ENCODE assay signal across 19 cellular contexts in the genomic region with DNA sequence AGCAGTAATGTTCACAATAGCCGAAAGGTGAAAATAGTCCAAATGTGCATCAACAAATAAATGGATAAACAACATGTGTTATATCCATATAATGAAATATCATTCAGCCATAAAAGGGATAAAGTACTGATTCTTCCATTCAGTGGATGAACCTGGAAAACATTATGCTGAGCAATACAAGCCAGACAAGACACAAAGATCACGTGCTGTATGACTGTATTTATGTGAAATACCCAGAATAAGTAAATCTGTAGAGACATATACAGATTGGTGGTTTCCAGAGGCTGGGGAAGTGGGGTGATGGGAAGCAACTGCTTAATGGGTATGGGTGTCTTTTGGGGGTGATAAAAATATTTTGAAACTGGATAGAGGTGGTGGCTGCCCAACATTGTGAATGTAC. TPM values are rescaled to one million over a fixed set of nuclear protein-coding genes. Genes with fewer than 3 reads are reported as not detected.
DNase-seq lines count a peak whose midpoint lies in the region; ATAC-seq, FAIRE-seq and TF ChIP-seq lines count a peak whose summit lies in the region.
"Had no signal": no experiment of that assay in that cellular context is flagged by ENCODE, and none has a peak within 500 bp of the region (broad histone marks: within the 10 kb centered on the region; RNA-seq: fewer than 3 reads in every experiment).

No MANE protein-coding gene starts in this region.

- POLR2A ChIA-PET in K562 (lab: Yijun Ruan, JAX): no interaction called here
- POLR2A ChIA-PET in SK-N-SH (lab: Yijun Ruan, JAX): no interaction called here

- TF ChIP-seq EP300 in K562 (IDR thresholded peaks at IDR 0.05; ENCODE audit: low read length): no peak
- TF ChIP-seq EP300 in SK-N-SH (IDR thresholded peaks at IDR 0.05; ENCODE audit: borderline replicate concordance in 1 of 2, low read depth in 1 of 2, low read length in 1 of 2): no peak

- H3F3A ChIP-seq in SK-N-SH (replicated peaks; ENCODE audit: insufficient read depth): peaks cover 4% of the 10 kb centered on the region

- H3K4me2 ChIP-seq in K562 (ENCODE audit: insufficient read depth, low read length) (no peak overlapping the region), SK-N-SH (no peak overlapping the region)

- intact Hi-C loops in K562 (cut with micrococcal nuclease): loop anchor here (1.0 to 10.0 kb wide), 5 partner anchors 9 to 472 kb away; a partner anchor contains a TSS

- H3K79me2 ChIP-seq in K562 (ENCODE audit: control insufficient read depth, insufficient read depth, low read length) (no peaks in the 10 kb centered on the region), SK-N-SH (ENCODE audit: insufficient read depth) (no peaks in the 10 kb centered on the region)

- TF ChIP-seq RAD21 in K562 (CRISPR knock-in tag; conservative IDR thresholded peaks at IDR 0.05 in 1 of 2, IDR thresholded peaks at IDR 0.05 in 1 of 2) (no peak), SK-N-SH (IDR thresholded peaks at IDR 0.05; ENCODE audit: low read length) (no peak)

- H3K27me3 ChIP-seq in K562 (ENCODE audit: control insufficient read depth in 2 of 2, insufficient read depth in 2 of 2, low read length in 2 of 2) (no peaks in the 10 kb centered on the region; a peak in 1 of 5 replicates), SK-N-SH (ENCODE audit: insufficient read depth) (no peaks in the 10 kb centered on the region)
- H3K27me3 ChIP-seq: ascending aorta, gastrocnemius medialis, SJSA1 had no signal

- 28% methylated on average over 2 of the region's 2 CpGs for WGBS in K562 (ENCODE audit: insufficient coverage, low coverage, missing lambda C conversion rate)
- 63% methylated on average over 2 of the region's 2 CpGs for WGBS in SK-N-SH (ENCODE audit: low lambda C conversion rate)

- H3K9me2 ChIP-seq in SK-N-SH: no peaks in the 10 kb centered on the region

- H3K4me3 ChIP-seq in AG10803 (ENCODE audit: low read length): no peak overlapping the region
- no peak overlapping the region for H3K4me3 ChIP-seq in K562
- H3K4me3 ChIP-seq in SK-N-SH (ENCODE audit: low read depth in 2 of 2, low read length in 1 of 2): no peak overlapping the region
- H3K4me3 ChIP-seq: ascending aorta, SJSA1 had no signal

- H3K4me1 ChIP-seq in K562 (replicated peaks in 1 of 2; ENCODE audit: control insufficient read depth in 2 of 2, insufficient read depth in 2 of 2, low read length in 2 of 2): peaks cover 26 to 47% of the 10 kb centered on the region in 2 experiments
- H3K4me1 ChIP-seq in SK-N-SH (ENCODE audit: control insufficient read depth in 1 of 2, insufficient read depth in 2 of 2, low read depth in 1 of 2, low read length in 1 of 2): peaks cover 0 to 48% of the 10 kb centered on the region in 2 experiments; a peak in 2 of 4 replicates
- H3K4me1 ChIP-seq: ascending aorta had no signal

- in situ Hi-C loops in K562 (cut with MboI): loop anchor here (5.0 to 10.0 kb wide), 3 partner anchors 130 to 372 kb away; no protein-coding TSS in a partner anchor

- CTCF ChIA-PET in K562 (lab: Yijun Ruan, JAX; ENCODE audit: low intra/inter-chr PET ratio): interaction anchor here (0.6 to 6.9 kb wide), 8 partner anchors 22 to 415 kb away, joined by 3 to 77 read pairs (median 6); a partner anchor contains a TSS
- CTCF ChIA-PET in SK-N-SH (lab: Yijun Ruan, JAX): interaction anchor here (1.0 to 11.4 kb wide), 6 partner anchors 15 to 342 kb away, joined by 3 to 297 read pairs (median 4); a partner anchor contains a TSS

- H2AFZ ChIP-seq in K562 (ENCODE audit: low read depth, low read length) (no peak overlapping the region), SK-N-SH (ENCODE audit: low read depth) (no peak overlapping the region)

- no peak for FAIRE-seq in K562 (lab: Jason Lieb, UNC)
- FAIRE-seq: HTR-8/SVneo had no signal

- TF ChIP-seq CTCF in AG10803 (conservative IDR thresholded peaks at IDR 0.05; ENCODE audit: low read length): no peak
- no peak for TF ChIP-seq CTCF in K562 (IDR thresholded peaks at IDR 0.05 in 2 of 3, conservative IDR thresholded peaks at IDR 0.05 in 1 of 3; ENCODE audit: insufficient read depth in 2 of 3, low read depth in 1 of 3, low read length in 3 of 3)
- TF ChIP-seq CTCF in SK-N-SH (IDR thresholded peaks at IDR 0.05): no peak

- H3K36me3 ChIP-seq in K562 (ENCODE audit: control insufficient read depth, insufficient read depth, low read length): no peaks in the 10 kb centered on the region
- no peaks in the 10 kb centered on the region for H3K36me3 ChIP-seq in SK-N-SH (replicated peaks in 1 of 2; ENCODE audit: control insufficient read depth in 1 of 2, insufficient read depth in 2 of 2, low read length in 1 of 2)
- H3K36me3 ChIP-seq: ascending aorta, gastrocnemius medialis, SJSA1 had no signal

- H3K9me1 ChIP-seq in K562 (ENCODE audit: control insufficient read depth, insufficient read depth, low read length): no peaks in the 10 kb centered on the region

- ATAC-seq in K562 (no peak), GM21423 (IDR thresholded peaks at IDR 0.05; ENCODE audit: unreplicated experiment) (no peak)

- peak; percentile 42 for DNase-seq in AG10803 (ENCODE audit: low read depth)
- peak; percentile 19 for DNase-seq in HCEC 1CT
- DNase-seq in K562 (ENCODE audit: extremely low read depth in 1 of 4, low spot score in 3 of 4): no peak
- no peak for DNase-seq in SK-N-SH
- DNase-seq in NCI-H510A (lab: John Stamatoyannopoulos, UW): no peak
- DNase-seq: DMS79 had no signal

- no peak for TF ChIP-seq POLR2A in K562 (conservative IDR thresholded peaks at IDR 0.05)

- H4K20me1 ChIP-seq in K562 (replicated peaks; ENCODE audit: control insufficient read depth, insufficient read depth, low read length): no peaks in the 10 kb centered on the region
- no peaks in the 10 kb centered on the region for H4K20me1 ChIP-seq in SK-N-SH (ENCODE audit: insufficient read depth)

- H3K9ac ChIP-seq in K562 (ENCODE audit: insufficient read depth in 1 of 2, low read depth in 2 of 2, low read length in 2 of 2) (no peak overlapping the region), SK-N-SH (no peak overlapping the region)

- BruUV-seq in K562 (replicated peaks; lab: Mats Ljungman, UMichigan): no TSS peak

- H3K27ac ChIP-seq in K562 (ENCODE audit: extremely low read depth, low read depth, low read length) (no peak overlapping the region), SK-N-SH (ENCODE audit: low read depth in 2 of 2, low read length in 1 of 2) (no peak overlapping the region)
- H3K27ac ChIP-seq: ascending aorta, coronary artery, gastrocnemius medialis, SJSA1 had no signal

- H3K9me3 ChIP-seq in K562 (replicated peaks; ENCODE audit: control insufficient read depth, insufficient read depth, low read depth, low read length) (no peaks in the 10 kb centered on the region; the same call in 1 of the 2 replicates), SK-N-SH (no peaks in the 10 kb centered on the region)
- H3K9me3 ChIP-seq: ascending aorta, gastrocnemius medialis, SJSA1 had no signal

RNA-seq across cellular contexts. Expression of a gene that starts 13.3 kb away (rescaled TPM):
- total RNA-seq in K562 (2011; cell fraction: chromatin; rRNA removed; ENCODE audit: low replicate concordance): 32.6 and 57.2 TPM in 2 replicates
- total RNA-seq in K562 (2011; cell fraction: nucleolus; rRNA removed): 42.2 and 42.5 TPM in 2 replicates
- total RNA-seq in K562 (2011; cell fraction: nucleoplasm; rRNA removed): 35.5 and 39.5 TPM in 2 replicates
- 18.8 and 26.8 TPM in 2 replicates for total RNA-seq in K562 (2014; rRNA removed)
- 21.0 and 22.2 TPM in 2 replicates for total RNA-seq in K562 (2014; rRNA removed; fragmentation: Illumina TruSeq; extraction: Trizol)
- 25.0 and 29.7 TPM in 2 replicates for total RNA-seq in K562 (2015; rRNA removed; fragmentation: Illumina TruSeq; extraction: Trizol)
- 38.8 and 41.0 TPM in 2 replicates for total RNA-seq in K562 (2021)
- 45.0 and 57.0 TPM in 2 replicates for polyA plus RNA-seq in K562 (2011; rRNA removed)
- 55.3 and 58.1 TPM in 2 replicates for polyA plus RNA-seq in K562 (2011; cell fraction: cytosol; rRNA removed)
- polyA plus RNA-seq in K562 (2011; cell fraction: nucleus; rRNA removed): 108 and 111 TPM in 2 replicates
- 44.6 and 53.5 TPM in 2 replicates for polyA plus RNA-seq in K562 (2012)
- polyA plus RNA-seq in K562 (2014; fragmentation: Illumina TruSeq; extraction: Trizol): 53.4 and 56.1 TPM in 2 replicates
- 10 to 100 TPM; 30.5 to 39.2 TPM for polyA plus RNA-seq in K562 (2014; fragmentation: Nextera tagmentation; extraction: Ambion mirVana)
- polyA plus RNA-seq in K562 (2014; rRNA removed): 38.4 and 46.2 TPM in 2 replicates
- 26.7 and 29.8 TPM in 2 replicates for polyA minus RNA-seq in K562 (2011; rRNA and poly(A)+ RNA removed)
- polyA minus RNA-seq in K562 (2011; cell fraction: cytosol; rRNA and poly(A)+ RNA removed): 19.7 and 21.8 TPM in 2 replicates
- 24.2 and 40.5 TPM in 2 replicates for polyA minus RNA-seq in K562 (2011; cell fraction: nucleus; rRNA and poly(A)+ RNA removed)
- 34.2 and 36.1 TPM in 2 replicates for polyA plus RNA-seq in SK-N-SH (2012; rRNA removed)
- 25.0 and 27.9 TPM in 2 replicates for polyA plus RNA-seq in SK-N-SH (2012; cell fraction: cytosol; rRNA removed)
- polyA plus RNA-seq in SK-N-SH (2012; cell fraction: nucleus; rRNA removed): 35.2 and 36.6 TPM in 2 replicates

RNA-seq across cellular contexts. Expression of a gene that starts 23.0 kb away (rescaled TPM):
- total RNA-seq in K562 (2011; cell fraction: chromatin; rRNA removed; ENCODE audit: low replicate concordance): 140 and 447 TPM in 2 replicates
- 236 and 252 TPM in 2 replicates for total RNA-seq in K562 (2011; cell fraction: nucleolus; rRNA removed)
- total RNA-seq in K562 (2011; cell fraction: nucleoplasm; rRNA removed): 132 and 154 TPM in 2 replicates
- total RNA-seq in K562 (2014; rRNA removed) (51.0 and 57.1 TPM in 2 replicates), K562 (2014; rRNA removed; fragmentation: Illumina TruSeq; extraction: Trizol) (11.5 and 17.8 TPM in 2 replicates), K562 (2015; rRNA removed; fragmentation: Illumina TruSeq; extraction: Trizol) (27.1 and 28.4 TPM in 2 replicates), K562 (2021) (74.1 and 77.7 TPM in 2 replicates)
- polyA plus RNA-seq in K562 (2011; rRNA removed) (28.2 and 67.7 TPM in 2 replicates), K562 (2014; fragmentation: Illumina TruSeq; extraction: Trizol) (48.2 and 51.1 TPM in 2 replicates), K562 (2014; fragmentation: Nextera tagmentation; extraction: Ambion mirVana) (1 to 10 TPM; 2.0 to 4.0 TPM), K562 (2014; rRNA removed) (43.8 and 55.6 TPM in 2 replicates), SK-N-SH (2012; rRNA removed) (59.1 and 63.7 TPM in 2 replicates)
- 33.1 and 34.0 TPM in 2 replicates for polyA plus RNA-seq in K562 (2011; cell fraction: cytosol; rRNA removed)
- polyA plus RNA-seq in K562 (2011; cell fraction: nucleus; rRNA removed): 436 and 581 TPM in 2 replicates
- polyA plus RNA-seq in K562 (2012): 54.7 and 59.0 TPM in 2 replicates
- polyA minus RNA-seq in K562 (2011; rRNA and poly(A)+ RNA removed): 21.0 and 24.7 TPM in 2 replicates
- 32.1 and 40.5 TPM in 2 replicates for polyA minus RNA-seq in K562 (2011; cell fraction: cytosol; rRNA and poly(A)+ RNA removed)
- polyA minus RNA-seq in K562 (2011; cell fraction: nucleus; rRNA and poly(A)+ RNA removed): 99.8 and 119 TPM in 2 replicates
- 14.5 and 22.9 TPM in 2 replicates for polyA plus RNA-seq in SK-N-SH (2012; cell fraction: cytosol; rRNA removed)
- 359 and 387 TPM in 2 replicates for polyA plus RNA-seq in SK-N-SH (2012; cell fraction: nucleus; rRNA removed)

RNA-seq across cellular contexts. Expression of a gene that starts 23.2 kb away (rescaled TPM):
- not detected in 2 replicates for total RNA-seq in K562 (2011; cell fraction: chromatin; rRNA removed; ENCODE audit: low replicate concordance)
- total RNA-seq in K562 (2011; cell fraction: nucleolus; rRNA removed): not detected in 2 replicates
- total RNA-seq in K562 (2011; cell fraction: nucleoplasm; rRNA removed): not detected in 2 replicates
- total RNA-seq in K562 (2014; rRNA removed) (0.33 TPM in 1 of 2 replicates, not detected in the other), K562 (2014; rRNA removed; fragmentation: Illumina TruSeq; extraction: Trizol) (0.25 and 0.29 TPM in 2 replicates), K562 (2015; rRNA removed; fragmentation: Illumina TruSeq; extraction: Trizol) (0.33 and 0.60 TPM in 2 replicates), K562 (2021) (0.16 and 0.47 TPM in 2 replicates)
- polyA plus RNA-seq in K562 (2011; rRNA removed) (0.27 and 0.32 TPM in 2 replicates), K562 (2014; fragmentation: Illumina TruSeq; extraction: Trizol) (0.52 and 0.90 TPM in 2 replicates), K562 (2014; fragmentation: Nextera tagmentation; extraction: Ambion mirVana) (under 1 TPM; 0.06 to 0.22 TPM), K562 (2014; rRNA removed) (0.07 TPM in 1 of 2 replicates, not detected in the other), SK-N-SH (2012; rRNA removed) (0.16 TPM in 2 replicates)
- 0.19 TPM in 1 of 2 replicates, not detected in the other for polyA plus RNA-seq in K562 (2011; cell fraction: cytosol; rRNA removed)
- polyA plus RNA-seq in K562 (2011; cell fraction: nucleus; rRNA removed): 0.37 TPM in 1 of 2 replicates, not detected in the other
- polyA plus RNA-seq in K562 (2012): 0.42 and 0.46 TPM in 2 replicates
- 0.63 and 0.81 TPM in 2 replicates for polyA minus RNA-seq in K562 (2011; rRNA and poly(A)+ RNA removed)
- polyA minus RNA-seq in K562 (2011; cell fraction: cytosol; rRNA and poly(A)+ RNA removed): not detected in 2 replicates
- 0.13 TPM in 1 of 2 replicates, not detected in the other for polyA minus RNA-seq in K562 (2011; cell fraction: nucleus; rRNA and poly(A)+ RNA removed)
- 0.14 and 0.18 TPM in 2 replicates for polyA plus RNA-seq in SK-N-SH (2012; cell fraction: cytosol; rRNA removed)
- 0.04 and 0.19 TPM in 2 replicates for polyA plus RNA-seq in SK-N-SH (2012; cell fraction: nucleus; rRNA removed)
- total RNA-seq: activated B cell treated with CpG ODN at 0.5 μM for 24 hours, ascending aorta, cardiac septum, gastrocnemius medialis, posterior vena cava, sciatic nerve, subcutaneous adipose tissue, T-cell had no signal

RNA-seq across cellular contexts. Expression of a gene that starts 25.2 kb away (rescaled TPM):
- total RNA-seq in K562 (2011; cell fraction: chromatin; rRNA removed; ENCODE audit: low replicate concordance): 18.6 and 26.2 TPM in 2 replicates
- 12.3 and 13.0 TPM in 2 replicates for total RNA-seq in K562 (2011; cell fraction: nucleolus; rRNA removed)
- total RNA-seq in K562 (2011; cell fraction: nucleoplasm; rRNA removed): 16.2 and 17.0 TPM in 2 replicates
- total RNA-seq in K562 (2014; rRNA removed) (1.6 TPM in 2 replicates), K562 (2014; rRNA removed; fragmentation: Illumina TruSeq; extraction: Trizol) (2.5 and 2.6 TPM in 2 replicates), K562 (2015; rRNA removed; fragmentation: Illumina TruSeq; extraction: Trizol) (4.2 TPM in 2 replicates), K562 (2021) (6.4 and 6.8 TPM in 2 replicates)
- polyA plus RNA-seq in K562 (2011; rRNA removed) (5.4 and 11.9 TPM in 2 replicates), K562 (2014; fragmentation: Illumina TruSeq; extraction: Trizol) (8.6 and 10.9 TPM in 2 replicates), K562 (2014; fragmentation: Nextera tagmentation; extraction: Ambion mirVana) (10 to 100 TPM; 12.4 to 15.1 TPM), K562 (2014; rRNA removed) (7.6 and 7.7 TPM in 2 replicates), SK-N-SH (2012; rRNA removed) (70.2 and 97.6 TPM in 2 replicates)
- 7.2 and 11.1 TPM in 2 replicates for polyA plus RNA-seq in K562 (2011; cell fraction: cytosol; rRNA removed)
- 53.6 and 78.5 TPM in 2 replicates for polyA plus RNA-seq in K562 (2011; cell fraction: nucleus; rRNA removed)
- polyA plus RNA-seq in K562 (2012): 12.4 and 26.5 TPM in 2 replicates
- 4.1 and 4.3 TPM in 2 replicates for polyA minus RNA-seq in K562 (2011; rRNA and poly(A)+ RNA removed)
- 0.95 and 2.5 TPM in 2 replicates for polyA minus RNA-seq in K562 (2011; cell fraction: cytosol; rRNA and poly(A)+ RNA removed)
- polyA minus RNA-seq in K562 (2011; cell fraction: nucleus; rRNA and poly(A)+ RNA removed): 5.1 and 10.0 TPM in 2 replicates
- polyA plus RNA-seq in SK-N-SH (2012; cell fraction: cytosol; rRNA removed): 23.0 and 24.2 TPM in 2 replicates
- 693 and 732 TPM in 2 replicates for polyA plus RNA-seq in SK-N-SH (2012; cell fraction: nucleus; rRNA removed)

RNA-seq across cellular contexts. Expression of a gene that starts 45.0 kb away (rescaled TPM):
- 0.65 and 0.70 TPM in 2 replicates for total RNA-seq in K562 (2011; cell fraction: chromatin; rRNA removed; ENCODE audit: low replicate concordance)
- not detected in 2 replicates for total RNA-seq in K562 (2011; cell fraction: nucleolus; rRNA removed)
- total RNA-seq in K562 (2011; cell fraction: nucleoplasm; rRNA removed): not detected in 2 replicates
- total RNA-seq in K562 (2014; rRNA removed) (not detected in 2 replicates), K562 (2014; rRNA removed; fragmentation: Illumina TruSeq; extraction: Trizol) (not detected in 2 replicates), K562 (2015; rRNA removed; fragmentation: Illumina TruSeq; extraction: Trizol) (not detected in 2 replicates), K562 (2021) (not detected in 2 replicates)
- polyA plus RNA-seq in K562 (2011; rRNA removed) (0.14 TPM in 1 of 2 replicates, not detected in the other), K562 (2014; fragmentation: Illumina TruSeq; extraction: Trizol) (not detected in 2 replicates), K562 (2014; fragmentation: Nextera tagmentation; extraction: Ambion mirVana) (not detected), K562 (2014; rRNA removed) (not detected in 2 replicates), SK-N-SH (2012; rRNA removed) (not detected in 2 replicates)
- polyA plus RNA-seq in K562 (2011; cell fraction: cytosol; rRNA removed): 0.21 and 0.29 TPM in 2 replicates
- 0.59 and 1.3 TPM in 2 replicates for polyA plus RNA-seq in K562 (2011; cell fraction: nucleus; rRNA removed)
- polyA plus RNA-seq in K562 (2012): 0.07 and 0.40 TPM in 2 replicates
- polyA minus RNA-seq in K562 (2011; rRNA and poly(A)+ RNA removed): 0.18 and 0.28 TPM in 2 replicates
- not detected in 2 replicates for polyA minus RNA-seq in K562 (2011; cell fraction: cytosol; rRNA and poly(A)+ RNA removed)
- not detected in 2 replicates for polyA minus RNA-seq in K562 (2011; cell fraction: nucleus; rRNA and poly(A)+ RNA removed)
- polyA plus RNA-seq in SK-N-SH (2012; cell fraction: cytosol; rRNA removed): 0.03 TPM in 2 replicates
- polyA plus RNA-seq in SK-N-SH (2012; cell fraction: nucleus; rRNA removed): 0.14 and 0.17 TPM in 2 replicates
- total RNA-seq: left colon, posterior vena cava had no signal

Comparison
In these comparisons a context has a peak if more than half of its experiments do, and no peak if none do; other contexts are left out.
1. DNase-seq: peak in AG10803 (single experiment) and HCEC 1CT (single experiment); none in K562 (0 of 4), SK-N-SH (single experiment) and NCI-H510A (single experiment).